ENCODE assay signal across 8 cellular contexts in the genomic region with DNA sequence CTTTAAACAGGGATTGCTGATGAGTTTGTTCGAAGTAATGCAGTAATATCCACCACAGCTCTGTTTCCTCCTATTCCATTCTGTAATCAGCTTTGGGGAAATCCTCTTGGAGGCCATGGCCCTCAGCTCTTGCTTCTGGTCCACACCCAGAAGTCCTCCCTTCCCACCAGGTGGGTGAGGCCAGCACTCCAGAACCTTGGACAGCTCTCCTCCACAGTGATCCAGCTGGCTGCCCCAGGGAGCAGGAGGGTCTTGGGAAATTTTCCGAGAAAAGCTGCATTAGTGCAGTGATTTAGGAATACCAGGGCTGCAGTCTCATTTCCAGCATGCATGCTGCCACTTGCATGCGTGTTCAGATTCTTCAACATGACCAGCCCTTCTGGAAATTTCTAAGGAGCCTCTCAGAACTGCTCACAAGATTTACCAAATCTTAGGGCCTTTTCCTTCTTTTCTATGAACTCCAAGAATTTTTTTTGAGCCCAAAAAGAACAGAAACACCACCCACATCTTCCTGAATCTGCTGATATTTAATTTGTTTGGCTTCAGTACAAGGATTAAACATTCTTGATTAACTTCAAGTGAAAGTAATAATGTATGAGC. TPM values are rescaled to one million over a fixed set of nuclear protein-coding genes. Genes with fewer than 3 reads are reported as not detected.
DNase-seq lines count a peak whose midpoint lies in the region; FAIRE-seq and TF ChIP-seq lines count a peak whose summit lies in the region.
"Had no signal": no experiment of that assay in that cellular context is flagged by ENCODE, and none has a peak within 500 bp of the region (broad histone marks: within the 10 kb centered on the region; RNA-seq: fewer than 3 reads in every experiment).

No MANE protein-coding gene starts in this region.

- no peak overlapping the region for H2AFZ ChIP-seq in endothelial cell of umbilical vein (ENCODE audit: low read depth, low read length)

- intact Hi-C loops in endothelial cell of umbilical vein (cut with micrococcal nuclease), result no loop called here
- intact Hi-C loops in ovary (cut with DNase I), result no loop called here

- H3K27ac ChIP-seq in endothelial cell of umbilical vein (ENCODE audit: insufficient read depth, low read depth, low read length) (no peak overlapping the region), ovary (no peak overlapping the region)

- H3K79me2 ChIP-seq in endothelial cell of umbilical vein (ENCODE audit: control insufficient read depth, insufficient read depth, low read length), result no peaks in the 10 kb centered on the region

- H3K4me3 ChIP-seq in H7 (ENCODE audit: insufficient read depth, low read depth, low read length), result no peak overlapping the region
- H3K4me3 ChIP-seq in endothelial cell of umbilical vein (replicated peaks in 1 of 3; ENCODE audit: insufficient read depth in 1 of 3, low read depth in 1 of 3, low read length in 3 of 3), result no peak overlapping the region
- H3K4me3 ChIP-seq in ovary, result no peak overlapping the region

- CTCF ChIA-PET in endothelial cell of umbilical vein (lab: Charles Lee), result interaction anchor here (0.8 to 1.8 kb wide), 3 partner anchors 12 to 66 kb away, joined by 3 to 9 read pairs (median 5); no protein-coding TSS in a partner anchor

- dilution Hi-C loops in endothelial cell of umbilical vein (cut with MboI; ENCODE audit: extremely low pct_ligation_motif_present, low sequenced_read_pairs), result no loop called here

- POLR2A ChIA-PET in endothelial cell of umbilical vein (lab: Charles Lee), result no interaction called here

- BruUV-seq in endothelial cell of umbilical vein (replicated peaks; lab: Mats Ljungman, UMichigan), result no TSS peak

- H3K9me3 ChIP-seq in endothelial cell of umbilical vein (replicated peaks; ENCODE audit: control insufficient read depth, insufficient read depth, low read length) (no peaks in the 10 kb centered on the region), ovary (no peaks in the 10 kb centered on the region)

- TF ChIP-seq POLR2A in endothelial cell of umbilical vein (IDR thresholded peaks at IDR 0.05; ENCODE audit: low read depth, low read length) (no peak), ovary (IDR thresholded peaks at IDR 0.05) (no peak)

- no peak overlapping the region for H3K4me2 ChIP-seq in endothelial cell of umbilical vein (ENCODE audit: insufficient read depth, low read length)

- peaks cover 18% of the 10 kb centered on the region for H3K27me3 ChIP-seq in H7 (ENCODE audit: control insufficient read depth, insufficient read depth, low read length)
- peaks cover 6 to 8% of the 10 kb centered on the region in 2 experiments for H3K27me3 ChIP-seq in endothelial cell of umbilical vein (ENCODE audit: control insufficient read depth in 2 of 2, insufficient read depth in 2 of 2, low read length in 2 of 2)
- H3K27me3 ChIP-seq in ovary, result no peaks in the 10 kb centered on the region

- no peaks in the 10 kb centered on the region for H3K9me1 ChIP-seq in endothelial cell of umbilical vein (replicated peaks; ENCODE audit: control insufficient read depth, extremely low read depth, insufficient read depth, low read length)

- H4K20me1 ChIP-seq in endothelial cell of umbilical vein (replicated peaks; ENCODE audit: control insufficient read depth, extremely low read depth, insufficient read depth, low read length), result no peaks in the 10 kb centered on the region

- no peaks in the 10 kb centered on the region for H3K4me1 ChIP-seq in endothelial cell of umbilical vein (ENCODE audit: control insufficient read depth, extremely low read depth, insufficient read depth, low read length)
- H3K4me1 ChIP-seq in ovary (ENCODE audit: insufficient read depth), result peaks cover 20% of the 10 kb centered on the region

- TF ChIP-seq CTCF in endothelial cell of umbilical vein (IDR thresholded peaks at IDR 0.05; ENCODE audit: extremely low read depth in 1 of 2, insufficient read depth in 1 of 2, low read depth in 1 of 2, low read length in 2 of 2), result no peak
- no peak for TF ChIP-seq CTCF in ovary (IDR thresholded peaks at IDR 0.05)

- no peak overlapping the region for H3K9ac ChIP-seq in endothelial cell of umbilical vein (replicated peaks; ENCODE audit: extremely low read depth, insufficient read depth, low read length)

- no peak for FAIRE-seq in endothelial cell of umbilical vein (lab: Jason Lieb, UNC)

- WGBS in ovary, 3 donors, result 32 to 42% (median 33%) methylated on average over 3 of the region's 3 CpGs

- DNase-seq in H7, result peak; percentile 79
- peak; percentile 42 for DNase-seq in NCI-H460 (ENCODE audit: extremely low read depth, low read depth)
- DNase-seq in endothelial cell of umbilical vein (ENCODE audit: low read depth, low spot score), result peak; percentile 44
- peak in 4 of 5 donors; percentile 33 to 63 (median 60) for DNase-seq in ovary
- no peak for DNase-seq in NOMO-1 treated with dmso at 0.1 percent for 144 hours (lab: John Stamatoyannopoulos, UW; ENCODE audit: unreplicated experiment)
- DNase-seq in SW 1271 (lab: John Stamatoyannopoulos, UW), result no peak
- no peak for DNase-seq in DMS79 (lab: John Stamatoyannopoulos, UW)
- DNase-seq: NCI-H2081 treated with DMSO at 0.1 percent for 48 hours had no signal

- TF ChIP-seq EP300 in ovary (IDR thresholded peaks at IDR 0.05), result no peak

- H3K36me3 ChIP-seq in H7 (replicated peaks; ENCODE audit: control insufficient read depth, insufficient read depth, low read length), result no peaks in the 10 kb centered on the region
- no peaks in the 10 kb centered on the region for H3K36me3 ChIP-seq in endothelial cell of umbilical vein (ENCODE audit: control insufficient read depth in 2 of 2, extremely low read depth in 1 of 2, insufficient read depth in 2 of 2, low read length in 2 of 2)
- H3K36me3 ChIP-seq in ovary, result no peaks in the 10 kb centered on the region

TF ChIP-seq in endothelial cell of umbilical vein, 7 proteins besides CTCF, POLR2A, EP300 and RAD21:
- TF ChIP-seq JUN (IDR thresholded peaks at IDR 0.05; ENCODE audit: borderline replicate concordance, insufficient read depth, insufficient read length, low read depth) (no peak), POLR2AphosphoS5 (IDR thresholded peaks at IDR 0.05; ENCODE audit: insufficient read depth, low read depth, low read length) (no peak), MYC (IDR thresholded peaks at IDR 0.05; ENCODE audit: low read depth, low read length) (no peak)

RNA-seq across cellular contexts. Expression of a gene that starts 4.2 kb away (rescaled TPM):
- total RNA-seq in H7 (2014; rRNA removed; shearing (Covaris generic)), result 0.42 and 1.8 TPM in 2 replicates
- total RNA-seq in NCI-H460 (2014; rRNA removed; shearing (Covaris generic)), result 0.07 and 0.14 TPM in 2 replicates
- not detected in 2 replicates for polyA plus RNA-seq in NCI-H460 (2014; cell fraction: nucleus; rRNA removed)
- total RNA-seq in endothelial cell of umbilical vein (not detected in 2 replicates), ovary (10 to 100 TPM in 1 of 7 donors, 1 to 10 TPM in 5, under 1 TPM in 1; 0.72 to 31.4 (median 3.3) TPM)
- polyA plus RNA-seq in endothelial cell of umbilical vein (not detected in 2 replicates), ovary (1 to 10 TPM in 1 of 2 donors, under 1 TPM in 1; 0.40 to 1.6 TPM)
- not detected in 2 replicates for polyA plus RNA-seq in endothelial cell of umbilical vein (2011; cell fraction: cytosol; rRNA removed)
- not detected in 2 replicates for polyA plus RNA-seq in endothelial cell of umbilical vein (2011; cell fraction: nucleus; rRNA removed)
- polyA plus RNA-seq in endothelial cell of umbilical vein (2012), result 0.11 and 0.29 TPM in 2 replicates
- not detected in 2 replicates for polyA minus RNA-seq in endothelial cell of umbilical vein
- polyA minus RNA-seq in endothelial cell of umbilical vein (2011; cell fraction: cytosol; rRNA and poly(A)+ RNA removed), result not detected
- polyA minus RNA-seq in endothelial cell of umbilical vein (2011; cell fraction: nucleus; rRNA and poly(A)+ RNA removed), result not detected in 2 replicates

Comparison
In these comparisons a context has a peak if more than half of its experiments do, and no peak if none do; other contexts are left out.
1. DNase-seq: peak in H7 (single experiment), NCI-H460 (single experiment), endothelial cell of umbilical vein (single experiment) and ovary (4 of 5); none in NOMO-1 treated with dmso at 0.1 percent for 144 hours (single experiment), SW 1271 (0 of 2) and DMS79 (single experiment).